Comparison of ENCODE assay signal across 21 cellular contexts in genomic region chr3:140403559-140403958, GRCh38.
"Had no signal": no experiment of that assay in that cellular context is flagged by ENCODE, and none has a peak within 500 bp of the region (broad histone marks: within the 10 kb centered on the region; RNA-seq: fewer than 3 reads in every experiment).

No MANE protein-coding gene starts in this region.

- DNase-seq: activated CD4-positive, alpha-beta T cell treated with anti-CD3 and anti-CD28 coated beads, Interleukin-2, amount 50 U/mL, for 1 hour; activated CD4-positive, CD25-positive, alpha-beta regulatory T cell treated with anti-CD3 and anti-CD28 coated beads, Interleukin-2, amount 50 U/mL, for 72 hours; activated CD8-positive, alpha-beta memory T cell treated with anti-CD3 and anti-CD28 coated beads, Interleukin-2, amount 50 U/mL, for 4 hours; activated effector memory CD4-positive, alpha-beta T cell treated with Interleukin-2 at 50 U/mL for 16 hours; activated naive CD4-positive, alpha-beta T cell treated with anti-CD3 and anti-CD28 coated beads, Interleukin-2, amount 10 ng/mL, durations not matched to agents 7 days and 5 days; activated naive CD8-positive, alpha-beta T cell treated with anti-CD3 and anti-CD28 coated beads, Interleukin-2, amount 50 U/mL, for 24 hours; activated T-cell treated with anti-CD3 and anti-CD28 coated beads, Interleukin-2, amount 50 U/mL, for 4 hours; aorta; erythroblast; hypothalamus; mammary epithelial cell; nephron progenitor cell; occipital lobe; sigmoid colon; spleen; stimulated activated CD4-positive, alpha-beta T cell treated with anti-CD3 and anti-CD28 coated beads, Interleukin-4, amount 100 ng/mL, for 4 hours had no signal

- H3K4me3 ChIP-seq: breast epithelium, coronary artery, sigmoid colon, spleen, thoracic aorta had no signal

- ATAC-seq: activated naive CD8-positive, alpha-beta T cell treated with anti-CD3 and anti-CD28 coated beads, Interleukin-2, amount 50 U/mL, for 24 hours; activated T-cell treated with anti-CD3 and anti-CD28 coated beads, Interleukin-2, amount 50 U/mL, for 4 hours; stimulated activated memory B cell treated with anti-CD40 and anti-IgM and Interleukin-4, amounts not matched to agents 10 μg/mL and 1 μg/mL and 100 μg/mL, for 72 hours had no signal

- H3K27me3 ChIP-seq: breast epithelium, sigmoid colon had no signal

- H3K4me1 ChIP-seq: breast epithelium, sigmoid colon, spleen had no signal

- H3K36me3 ChIP-seq: breast epithelium, sigmoid colon, spleen, thoracic aorta had no signal

- H3K9me3 ChIP-seq: breast epithelium, sigmoid colon, thoracic aorta had no signal

- H3K27ac ChIP-seq: breast epithelium, coronary artery, sigmoid colon, spleen, thoracic aorta, VCaP had no signal
